9 cellular contexts compared by ENCODE assay signal in genomic region chr3:43998841-43999805, GRCh38.
DNase-seq lines count a peak whose midpoint lies in the region; ATAC-seq, FAIRE-seq and TF ChIP-seq lines count a peak whose summit lies in the region.
"Had no signal": no experiment of that assay in that cellular context is flagged by ENCODE, and none has a peak within 500 bp of the region (broad histone marks: within the 10 kb centered on the region; RNA-seq: fewer than 3 reads in every experiment).

No MANE protein-coding gene starts in this region.

- RAD21 ChIA-PET in GM12878 (lab: Charles Lee; ENCODE audit: unreplicated experiment): interaction anchor here (0.8 to 5.9 kb wide), 5 partner anchors 21 to 105 kb away, joined by 3 to 34 read pairs (median 20); no protein-coding TSS in a partner anchor

- 5% methylated on average over 69 of the region's 93 CpGs for WGBS in GM12878 (ENCODE audit: insufficient coverage, insufficient replicate concordance, low lambda C conversion rate, missing lambda C conversion rate)

- peak overlapping the region; percentile 37; the same call in 1 of the 2 replicates for H3K9ac ChIP-seq in GM12878 (ENCODE audit: control insufficient read depth, insufficient read depth, low read length)

- no peak for FAIRE-seq in GM12878 (lab: Jason Lieb, UNC)
- FAIRE-seq: TTC549 had no signal

- H3K9me3 ChIP-seq in GM12878 (replicated peaks; ENCODE audit: control insufficient read depth, insufficient read depth, low read length): no peaks in the 10 kb centered on the region
- H3K9me3 ChIP-seq in iPS-18c (ENCODE audit: control insufficient read depth, insufficient read depth, low read length): peaks cover 3% of the 10 kb centered on the region

- in situ Hi-C loops in GM12878 (cut with MboI): loop anchor here (10.0 kb wide), 1 partner anchor 196 kb away; no protein-coding TSS in a partner anchor

- TF ChIP-seq POLR2A in GM12878 (IDR thresholded peaks at IDR 0.05; ENCODE audit: low read depth, low read length): peak; percentile 83

- no peak for TF ChIP-seq CTCF in GM12878 (IDR thresholded peaks at IDR 0.05 in 2 of 3, conservative IDR thresholded peaks at IDR 0.05 in 1 of 3; ENCODE audit: control insufficient read depth in 2 of 3, extremely low read depth in 1 of 3, insufficient read depth in 1 of 3, low read depth in 3 of 3, low read length in 3 of 3)

- intact Hi-C loops in GM12878 (cut with micrococcal nuclease; ENCODE audit: unreplicated experiment): loop anchor here (2.0 to 10.0 kb wide), 3 partner anchors 48 to 234 kb away; no protein-coding TSS in a partner anchor

- SMC1A ChIA-PET in GM12878 (lab: Charles Lee; ENCODE audit: uncharacterized antibody, unreplicated experiment): interaction anchor here (0.8 to 8.5 kb wide), 8 partner anchors 9 to 115 kb away, joined by 3 to 87 read pairs (median 6); no protein-coding TSS in a partner anchor

- peak; percentile 92 for DNase-seq in COLO668 (lab: John Stamatoyannopoulos, UW; ENCODE audit: unreplicated experiment)
- DNase-seq in NCI-H1930 (lab: John Stamatoyannopoulos, UW): peak; percentile 63 to 82
- DNase-seq in GM12878 (ENCODE audit: low read depth, low spot score): no peak
- DNase-seq in stimulated activated naive CD4-positive, alpha-beta T cell treated with Interleukin-2 at 50 U/mL for 16 hours (lab: John Stamatoyannopoulos, UW): no peak
- no peak for DNase-seq in GOT3 (lab: John Stamatoyannopoulos, UW)

- POLR2A ChIA-PET in GM12878 (lab: Charles Lee): interaction anchor here (1.3 to 2.5 kb wide), 3 partner anchors 37 to 103 kb away, joined by 3 to 10 read pairs (median 4); no protein-coding TSS in a partner anchor

- H4K20me1 ChIP-seq in GM12878 (ENCODE audit: control insufficient read depth, insufficient read depth): no peaks in the 10 kb centered on the region

- CTCF ChIA-PET in GM12878 (lab: Yijun Ruan, JAX): interaction anchor here (0.6 to 6.4 kb wide), 7 partner anchors 9 to 115 kb away, joined by 3 to 47 read pairs (median 3); no protein-coding TSS in a partner anchor

- H3K27ac ChIP-seq in GM12878 (ENCODE audit: control insufficient read depth, insufficient read depth) (no peak overlapping the region; the same call in 1 of the 2 replicates), skin epidermis (peak overlapping the region in 1 of 21 experiments; percentile 17)

- BruUV-seq in GM12878 (replicated peaks; lab: Mats Ljungman, UMichigan): no TSS peak

- peak; percentile 33 for ATAC-seq in GM21367 (IDR thresholded peaks at IDR 0.05; ENCODE audit: unreplicated experiment)
- ATAC-seq in GM12878: peak; percentile 22

- no peaks in the 10 kb centered on the region for H3K36me3 ChIP-seq in GM12878 (ENCODE audit: control insufficient read depth in 2 of 2, insufficient read depth in 2 of 2, low read length in 1 of 2)

- peak overlapping the region; percentile 95 for H3K4me2 ChIP-seq in GM12878 (ENCODE audit: control insufficient read depth, insufficient read depth)

- peaks cover 15% of the 10 kb centered on the region for H3K4me1 ChIP-seq in GM12878 (ENCODE audit: control insufficient read depth, insufficient read depth, low read length)

- peak overlapping the region; percentile 70 for H2AFZ ChIP-seq in GM12878 (ENCODE audit: control insufficient read depth, low read depth, low read length)

- H3K27me3 ChIP-seq in GM12878 (replicated peaks in 1 of 2; ENCODE audit: control insufficient read depth in 2 of 2, insufficient read depth in 2 of 2, low read length in 1 of 2): peaks cover 16 to 18% of the 10 kb centered on the region in 2 experiments

- peaks cover 46% of the 10 kb centered on the region for H3K79me2 ChIP-seq in GM12878 (ENCODE audit: control insufficient read depth, insufficient read depth, low read length)

- TF ChIP-seq RAD21 in GM12878 (IDR thresholded peaks at IDR 0.05; ENCODE audit: insufficient read depth, low read depth, low read length): no peak

- TF ChIP-seq EP300 in GM12878 (IDR thresholded peaks at IDR 0.05; ENCODE audit: borderline replicate concordance in 1 of 2, control insufficient read depth in 1 of 2, low read depth in 2 of 2, low read length in 2 of 2): no peak

- H3K4me3 ChIP-seq in GM12878 (peak overlapping the region; percentile 83), iPS-18c (ENCODE audit: insufficient read depth, low read depth, low read length) (peak overlapping the region; percentile 73), skin epidermis (peak overlapping the region; percentile 11 to 44 (median 30))

TF ChIP-seq in GM12878, 131 proteins besides CTCF, POLR2A, EP300 and RAD21 (continues in another document):
- peak; percentile 90 for TF ChIP-seq USF1 (IDR thresholded peaks at IDR 0.05; ENCODE audit: borderline replicate concordance, extremely low read length, insufficient read depth, low read depth, low read length)
- TF ChIP-seq PKNOX1 (IDR thresholded peaks at IDR 0.05): no peak
- TF ChIP-seq SUZ12 (IDR thresholded peaks at IDR 0.05; ENCODE audit: unreplicated experiment): no peak
- TF ChIP-seq MLLT1 (IDR thresholded peaks at IDR 0.05): 0 out of 2 replicates have a peak, but pooled peaks have one; percentile 20
- no peak for TF ChIP-seq CEBPZ (IDR thresholded peaks at IDR 0.05; ENCODE audit: low read depth, low read length)
- 0 out of 2 replicates have a peak, but pooled peaks have one; percentile 17 for TF ChIP-seq TCF3 (IDR thresholded peaks at IDR 0.05; ENCODE audit: borderline replicate concordance, insufficient read depth, low read depth, low read length)
- TF ChIP-seq RCOR1 (conservative IDR thresholded peaks at IDR 0.05; ENCODE audit: low read depth, low read length): 0 out of 2 replicates have a peak, but pooled peaks have one; percentile 31
- no peak for TF ChIP-seq MYC (IDR thresholded peaks at IDR 0.05; ENCODE audit: insufficient read depth, insufficient read length, insufficient replicate concordance, low read length, severe bottlenecking)
- no peak for TF ChIP-seq E2F4 (IDR thresholded peaks at IDR 0.05; ENCODE audit: low read depth, low read length)
- TF ChIP-seq NR2F1 (conservative IDR thresholded peaks at IDR 0.05): peak; percentile 4; the same call in 1 of the 2 replicates
- peak; percentile 75 for TF ChIP-seq IKZF1 (conservative IDR thresholded peaks at IDR 0.05)

Comparison
In these comparisons a context has a peak if more than half of its experiments do, and no peak if none do; other contexts are left out.
1. DNase-seq: peak in COLO668 (single experiment) and NCI-H1930 (2 of 2); none in GM12878 (single experiment), stimulated activated naive CD4-positive, alpha-beta T cell treated with Interleukin-2 at 50 U/mL for 16 hours (single experiment) and GOT3 (single experiment).
2. H3K4me3 ChIP-seq: peak in every context shown above with its lines; median percentile 83 in GM12878; 73 in iPS-18c; 30 in skin epidermis.